ENCODE assay signal across 8 cellular contexts in genomic region chr2:54723300-54724149, GRCh38. TPM values are rescaled to one million over a fixed set of nuclear protein-coding genes. Genes with fewer than 3 reads are reported as not detected.
A peak's percentile ranks its signal among the peaks of the same experiment; 100 is the strongest.
DNase-seq lines count a peak whose midpoint lies in the region; ATAC-seq and TF ChIP-seq lines count a peak whose summit lies in the region.

EML6 (plus strand) TSS chr2:54723662; CDS start chr2:54725062, 1,400 bp downstream.

- H3K27ac ChIP-seq in MM.1S (ENCODE audit: low read length) (peak within 1 kb of the TSS; percentile 49; the same call in 1 of the 2 replicates), foreskin keratinocyte (peak within 1 kb of the TSS; percentile 22), neural progenitor cell (no peak within 1 kb of the TSS)

- peak within 1 kb of the TSS; percentile 74 for H3K9ac ChIP-seq in MM.1S (ENCODE audit: low read length)
- no peak within 1 kb of the TSS for H3K9ac ChIP-seq in neural progenitor cell

- no peaks in the 10 kb centered on the region for H4K20me1 ChIP-seq in MM.1S (ENCODE audit: insufficient read depth, low read length)
- H4K20me1 ChIP-seq in neural progenitor cell (ENCODE audit: low read depth), result peaks cover 5% of the 10 kb centered on the region

- DNase-seq in G401 (ENCODE audit: low spot score), result peak; percentile 100
- peak; percentile 99 for DNase-seq in HCEC 1CT
- peak; percentile 99 for DNase-seq in MM.1S
- DNase-seq in SIG-M5 (lab: John Stamatoyannopoulos, UW), result peak; percentile 90
- DNase-seq in activated naive CD4-positive, alpha-beta T cell (lab: John Stamatoyannopoulos, UW), result peak; percentile 83 to 96 (median 94)
- peak; percentile 94 to 97 for DNase-seq in foreskin keratinocyte
- peak; percentile 99 for DNase-seq in neural progenitor cell (ENCODE audit: low spot score)
- DNase-seq in stromal cell of bone marrow (ENCODE audit: low read depth), result peak; percentile 98

- no peak within 1 kb of the TSS for H3K27ac Mint-ChIP-seq in neural progenitor cell

- H3K4me3 ChIP-seq in MM.1S (ENCODE audit: low read length) (peak within 1 kb of the TSS; percentile 71), neural progenitor cell (peak within 1 kb of the TSS; percentile 69)

- H3K27me3 ChIP-seq in MM.1S (replicated peaks; ENCODE audit: insufficient read depth, low read length) (no peaks in the 10 kb centered on the region), foreskin keratinocyte (peaks cover 22% of the 10 kb centered on the region), neural progenitor cell (peaks cover 87% of the 10 kb centered on the region)

- H3K79me2 ChIP-seq in MM.1S (ENCODE audit: low read length) (no peaks in the 10 kb centered on the region), neural progenitor cell (ENCODE audit: low read depth) (no peaks in the 10 kb centered on the region)

- peak; percentile 98 for ATAC-seq in foreskin keratinocyte

- H3F3A ChIP-seq in MM.1S (ENCODE audit: insufficient read depth, low read length), result 0 out of 2 replicates have a peak, but pooled peaks cover 4% of the 10 kb centered on the region
- H3F3A ChIP-seq in neural progenitor cell (ENCODE audit: low read depth), result peaks cover 13% of the 10 kb centered on the region

- TF ChIP-seq CTCF in MM.1S (IDR thresholded peaks at IDR 0.05; ENCODE audit: low read length), result peak; percentile 24
- peak; percentile 40 for TF ChIP-seq CTCF in foreskin keratinocyte (conservative IDR thresholded peaks at IDR 0.05)
- TF ChIP-seq CTCF in neural progenitor cell (IDR thresholded peaks at IDR 0.05), result peak; percentile 42

- H3K4me3 Mint-ChIP-seq in neural progenitor cell, result peak within 1 kb of the TSS; percentile 93

- H3K9me3 ChIP-seq in MM.1S (replicated peaks; ENCODE audit: insufficient read depth, low read length) (no peaks in the 10 kb centered on the region), neural progenitor cell (ENCODE audit: low read depth) (no peaks in the 10 kb centered on the region)

- H3K4me1 ChIP-seq in MM.1S (ENCODE audit: low read length) (peaks cover 26% of the 10 kb centered on the region), foreskin keratinocyte (no peaks in the 10 kb centered on the region), neural progenitor cell (no peaks in the 10 kb centered on the region)

- H3K36me3 Mint-ChIP-seq in neural progenitor cell, result no peaks in the 10 kb centered on the region

- H3K27me3 Mint-ChIP-seq in neural progenitor cell (ENCODE audit: insufficient read depth, low read depth), result peaks cover 27% of the 10 kb centered on the region

- H3K4me2 ChIP-seq in MM.1S (ENCODE audit: low read depth, low read length), result peak within 1 kb of the TSS; percentile 92
- peak within 1 kb of the TSS; percentile 99 for H3K4me2 ChIP-seq in neural progenitor cell

- H3K36me3 ChIP-seq in MM.1S (replicated peaks; ENCODE audit: insufficient read depth, low read length) (no peaks in the 10 kb centered on the region), neural progenitor cell (no peaks in the 10 kb centered on the region)

- H3K9me3 Mint-ChIP-seq in neural progenitor cell, result no peaks in the 10 kb centered on the region

- H3K4me1 Mint-ChIP-seq in neural progenitor cell, result peaks cover 15% of the 10 kb centered on the region

- H3K9me2 ChIP-seq in MM.1S (replicated peaks; ENCODE audit: insufficient read depth, low read length), result no peaks in the 10 kb centered on the region

- in situ Hi-C loops in G401 (cut with HindIII; ENCODE audit: low sequenced_read_pairs), result no loop called here

- H2AFZ ChIP-seq in MM.1S (ENCODE audit: low read length) (peak within 1 kb of the TSS; percentile 95), neural progenitor cell (replicated peaks) (peak within 1 kb of the TSS; percentile 88)

RNA-seq across cellular contexts. Expression of gene EML6, which starts in this region (rescaled TPM):
- 0.20 and 4.2 TPM in 2 replicates for total RNA-seq in G401 (2014; rRNA removed; shearing (Covaris generic))
- total RNA-seq in foreskin keratinocyte, result 0.61 and 0.63 TPM in 2 replicates
- polyA plus RNA-seq in foreskin keratinocyte, result 0.16 and 0.36 TPM in 2 replicates
- 0.39 and 1.6 TPM in 2 replicates for total RNA-seq in neural progenitor cell (ENCODE audit: low replicate concordance)

Comparison
In these comparisons a context has a peak if more than half of its experiments do, and no peak if none do; other contexts are left out.
1. Peak in DNase-seq, ATAC-seq and H3K27ac ChIP-seq in foreskin keratinocyte; RNA of the gene not detected or under 1 TPM.